1 cellular context compared by ENCODE assay signal in genomic region chr5:116858705-116859333, GRCh38.
TF ChIP-seq lines count a peak whose summit lies in the region.

No MANE protein-coding gene starts in this region.

TF ChIP-seq in HepG2, 621 proteins besides CTCF, POLR2A, EP300 and RAD21 (continued from another document and continues in another):
- TF ChIP-seq ZNF275 (CRISPR knock-in tag; IDR thresholded peaks at IDR 0.05; ENCODE audit: borderline replicate concordance) (no peak), AHDC1 (CRISPR knock-in tag; IDR thresholded peaks at IDR 0.05; ENCODE audit: borderline replicate concordance) (peak; percentile 74; the same call in 1 of the 2 replicates), ETV5 (CRISPR knock-in tag; IDR thresholded peaks at IDR 0.05; ENCODE audit: borderline replicate concordance) (peak; percentile 92), HDAC2 (CRISPR knock-in tag; IDR thresholded peaks at IDR 0.05) (peak; percentile 65), ZBTB21 (CRISPR knock-in tag; IDR thresholded peaks at IDR 0.05) (peak; percentile 34; the same call in 1 of the 2 replicates), TFAP4 (IDR thresholded peaks at IDR 0.05; ENCODE audit: borderline replicate concordance, low read depth) (no peak), LRRFIP1 (CRISPR knock-in tag; conservative IDR thresholded peaks at IDR 0.05) (no peak), FOSL2 (CRISPR knock-in tag; IDR thresholded peaks at IDR 0.05) (peak; percentile 49; the same call in 1 of the 2 replicates), CREB1 (IDR thresholded peaks at IDR 0.05) (0 out of 2 replicates have a peak, but pooled peaks have one; percentile 5), CREB1 (CRISPR knock-in tag; IDR thresholded peaks at IDR 0.05) (peak; percentile 54; the same call in 1 of the 2 replicates), RBM22 (optimal IDR thresholded peaks at IDR 0.05; ENCODE audit: low read length) (no peak), MED1 (CRISPR knock-in tag; IDR thresholded peaks at IDR 0.05) (peak; percentile 64), POGK (CRISPR knock-in tag; conservative IDR thresholded peaks at IDR 0.05) (0 out of 2 replicates have a peak, but pooled peaks have one; percentile 38), ZBTB44 (CRISPR knock-in tag; IDR thresholded peaks at IDR 0.05) (no peak), ZMYM4 (CRISPR knock-in tag; IDR thresholded peaks at IDR 0.05) (peak; percentile 48), SAP130 (CRISPR knock-in tag; IDR thresholded peaks at IDR 0.05; ENCODE audit: low read depth) (peak; percentile 38; the same call in 1 of the 2 replicates), ZNF710 (CRISPR knock-in tag; IDR thresholded peaks at IDR 0.05; ENCODE audit: borderline replicate concordance) (peak; percentile 72; the same call in 1 of the 2 replicates), ZNF280D (CRISPR knock-in tag; IDR thresholded peaks at IDR 0.05) (no peak), THRA (CRISPR knock-in tag; IDR thresholded peaks at IDR 0.05; ENCODE audit: borderline replicate concordance) (peak; percentile 48; the same call in 1 of the 2 replicates), ZNF124 (CRISPR knock-in tag; IDR thresholded peaks at IDR 0.05) (no peak)
